ENCODE assay signal across 25 cellular contexts in genomic region chr20:5548112-5548511, GRCh38.
DNase-seq lines count a peak whose midpoint lies in the region; ATAC-seq and TF ChIP-seq lines count a peak whose summit lies in the region.
"Had no signal": no experiment of that assay in that cellular context is flagged by ENCODE, and none has a peak within 500 bp of the region (broad histone marks: within the 10 kb centered on the region; RNA-seq: fewer than 3 reads in every experiment).

No MANE protein-coding gene starts in this region.

- H3K27ac Mint-ChIP-seq in activated CD8-positive, alpha-beta T cell treated with anti-CD3 and anti-CD28 coated beads for 36 hours, result peak overlapping the region; percentile 61
- H3K27ac Mint-ChIP-seq in activated CD8-positive, alpha-beta T cell treated with anti-CD3 and anti-CD28 coated beads, Interleukin-2, amount 10 ng/mL, durations not matched to agents 7 days and 5 days, result no peak overlapping the region
- H3K27ac Mint-ChIP-seq in natural killer cell, result peak overlapping the region; percentile 8 to 68
- peak overlapping the region in 1 of 2 donors; percentile 63 for H3K27ac Mint-ChIP-seq in natural killer cell treated with Interleukin-12 subunit alpha and Interleukin-12 subunit beta and Interleukin-15 and Interleukin-18, amount 100 ng/mL, for 72 hours
- H3K27ac Mint-ChIP-seq: activated CD8-positive, alpha-beta memory T cell treated with anti-CD3 and anti-CD28 coated beads, Interleukin-2, amount 10 ng/mL, durations not matched to agents 7 days and 5 days; endodermal cell had no signal

- H3K9me3 ChIP-seq in left ventricle myocardium inferior (replicated peaks), result no peaks in the 10 kb centered on the region
- H3K9me3 ChIP-seq: esophagus muscularis mucosa, pancreas, thoracic aorta had no signal

- H3K9me3 Mint-ChIP-seq in activated CD8-positive, alpha-beta T cell treated with anti-CD3 and anti-CD28 coated beads for 36 hours, result no peaks in the 10 kb centered on the region
- no peaks in the 10 kb centered on the region for H3K9me3 Mint-ChIP-seq in activated CD8-positive, alpha-beta T cell treated with anti-CD3 and anti-CD28 coated beads, Interleukin-2, amount 10 ng/mL, durations not matched to agents 7 days and 5 days (ENCODE audit: insufficient read depth)
- no peaks in the 10 kb centered on the region for H3K9me3 Mint-ChIP-seq in natural killer cell
- H3K9me3 Mint-ChIP-seq in natural killer cell treated with Interleukin-12 subunit alpha and Interleukin-12 subunit beta and Interleukin-15 and Interleukin-18, amount 100 ng/mL, for 72 hours, result no peaks in the 10 kb centered on the region
- H3K9me3 Mint-ChIP-seq: activated T-helper 1 cell treated with anti-CD3 and anti-CD28 coated beads, Interleukin-12 subunit alpha, Interleukin-12 subunit beta, Interleukin-2, Interleukin-4 antibody, amounts not matched to agents 30 ng/mL and 10 ng/mL and 1 ng/mL, durations not matched to agents 14 hours and 24 hours and 36 hours; dendritic cell treated with granulocyte-macrophage colony-stimulating factor and Interleukin-4, amounts not matched to agents 40 ng/mL and 50 ng/mL, for 4 days; endodermal cell; neural crest cell; stimulated activated naive CD8-positive, alpha-beta T cell treated with anti-CD3 and anti-CD28 coated beads, Interleukin-15, Interleukin-2, amounts not matched to agents 100 ng/mL and 50 ng/mL, for 24 hours had no signal

- POLR2A ChIA-PET in activated CD8-positive, alpha-beta T cell treated with anti-CD3 and anti-CD28 coated beads for 36 hours (lab: Charles Lee), result no interaction called here
- POLR2A ChIA-PET in activated CD8-positive, alpha-beta T cell treated with anti-CD3 and anti-CD28 coated beads, Interleukin-2, amount 10 ng/mL, durations not matched to agents 7 days and 5 days (lab: Charles Lee), result no interaction called here

- DNase-seq in activated CD8-positive, alpha-beta T cell treated with anti-CD3 and anti-CD28 coated beads for 36 hours, result no peak
- no peak for DNase-seq in activated CD8-positive, alpha-beta T cell treated with anti-CD3 and anti-CD28 coated beads, Interleukin-2, amount 10 ng/mL, durations not matched to agents 7 days and 5 days
- DNase-seq in natural killer cell (no peak), left ventricle myocardium inferior (no peak), NCI-H510A (lab: John Stamatoyannopoulos, UW) (no peak), NCI-H748 (lab: John Stamatoyannopoulos, UW; ENCODE audit: unreplicated experiment) (no peak), NCI-H187 treated with DMSO at 0.1 percent for 48 hours (lab: John Stamatoyannopoulos, UW) (no peak)
- no peak for DNase-seq in natural killer cell treated with Interleukin-12 subunit alpha and Interleukin-12 subunit beta and Interleukin-15 and Interleukin-18, amount 100 ng/mL, for 72 hours (ENCODE audit: low spot score)
- DNase-seq: activated CD8-positive, alpha-beta memory T cell treated with anti-CD3 and anti-CD28 coated beads, Interleukin-2, amount 10 ng/mL, durations not matched to agents 7 days and 5 days; endodermal cell; foreskin melanocyte; NCI-H2107; NCI-H345; NCI-H748 treated with DMSO at 0.1 percent for 48 hours; pancreas; SHP77 treated with DMSO at 0.1 percent for 48 hours; small intestine had no signal

- H3K27me3 Mint-ChIP-seq in activated CD8-positive, alpha-beta T cell treated with anti-CD3 and anti-CD28 coated beads for 36 hours, result no peaks in the 10 kb centered on the region
- H3K27me3 Mint-ChIP-seq in activated CD8-positive, alpha-beta T cell treated with anti-CD3 and anti-CD28 coated beads, Interleukin-2, amount 10 ng/mL, durations not matched to agents 7 days and 5 days (ENCODE audit: low read depth), result no peaks in the 10 kb centered on the region
- H3K27me3 Mint-ChIP-seq in natural killer cell (ENCODE audit: low read depth in 2 of 2), result no peaks in the 10 kb centered on the region
- H3K27me3 Mint-ChIP-seq in natural killer cell treated with Interleukin-12 subunit alpha and Interleukin-12 subunit beta and Interleukin-15 and Interleukin-18, amount 100 ng/mL, for 72 hours, result no peaks in the 10 kb centered on the region
- H3K27me3 Mint-ChIP-seq: activated CD8-positive, alpha-beta memory T cell treated with anti-CD3 and anti-CD28 coated beads, Interleukin-2, amount 10 ng/mL, durations not matched to agents 7 days and 5 days; dendritic cell treated with granulocyte-macrophage colony-stimulating factor and Interleukin-4, amounts not matched to agents 40 ng/mL and 50 ng/mL, for 4 days; stimulated activated naive CD8-positive, alpha-beta T cell treated with anti-CD3 and anti-CD28 coated beads, Interleukin-15, Interleukin-2, amounts not matched to agents 100 ng/mL and 50 ng/mL, for 24 hours had no signal

- H3K4me3 ChIP-seq in left ventricle myocardium inferior, result no peak overlapping the region
- H3K4me3 ChIP-seq: esophagus muscularis mucosa, lung, pancreas, thoracic aorta had no signal

- peaks cover 23% of the 10 kb centered on the region for H3K4me1 ChIP-seq in left ventricle myocardium inferior
- H3K4me1 ChIP-seq: esophagus muscularis mucosa, pancreas had no signal

- H3K27ac ChIP-seq in left ventricle myocardium inferior (replicated peaks), result peak overlapping the region; percentile 6
- H3K27ac ChIP-seq: esophagus muscularis mucosa, pancreas, thoracic aorta had no signal

- peaks cover 27% of the 10 kb centered on the region for H3K4me1 Mint-ChIP-seq in activated CD8-positive, alpha-beta T cell treated with anti-CD3 and anti-CD28 coated beads for 36 hours (ENCODE audit: low read depth)
- no peaks in the 10 kb centered on the region for H3K4me1 Mint-ChIP-seq in activated CD8-positive, alpha-beta T cell treated with anti-CD3 and anti-CD28 coated beads, Interleukin-2, amount 10 ng/mL, durations not matched to agents 7 days and 5 days (ENCODE audit: low read depth)
- peaks cover 14 to 28% of the 10 kb centered on the region in 2 donors for H3K4me1 Mint-ChIP-seq in natural killer cell
- H3K4me1 Mint-ChIP-seq in natural killer cell treated with Interleukin-12 subunit alpha and Interleukin-12 subunit beta and Interleukin-15 and Interleukin-18, amount 100 ng/mL, for 72 hours (ENCODE audit: low read depth in 2 of 2), result peaks cover 5 to 17% of the 10 kb centered on the region in 2 donors
- H3K4me1 Mint-ChIP-seq: endodermal cell, neural crest cell had no signal

- no peak for TF ChIP-seq CTCF in activated CD8-positive, alpha-beta T cell treated with anti-CD3 and anti-CD28 coated beads for 36 hours (IDR thresholded peaks at IDR 0.05)
- TF ChIP-seq CTCF in natural killer cell (IDR thresholded peaks at IDR 0.05) (no peak), left ventricle myocardium inferior (IDR thresholded peaks at IDR 0.05; ENCODE audit: borderline replicate concordance) (no peak)

- CTCF ChIA-PET in activated CD8-positive, alpha-beta T cell treated with anti-CD3 and anti-CD28 coated beads for 36 hours (lab: Charles Lee), result interaction anchor here (1.5 kb wide), 1 partner anchor 240 kb away, joined by 9 read pairs; no protein-coding TSS in a partner anchor
- CTCF ChIA-PET in activated CD8-positive, alpha-beta T cell treated with anti-CD3 and anti-CD28 coated beads, Interleukin-2, amount 10 ng/mL, durations not matched to agents 7 days and 5 days (lab: Charles Lee), result interaction anchor here (0.5 to 5.4 kb wide), 3 partner anchors 9 to 24 kb away, joined by 7 to 38 read pairs (median 11); no protein-coding TSS in a partner anchor

- peaks cover 46% of the 10 kb centered on the region for H3K36me3 Mint-ChIP-seq in activated CD8-positive, alpha-beta T cell treated with anti-CD3 and anti-CD28 coated beads for 36 hours (ENCODE audit: low read depth)
- H3K36me3 Mint-ChIP-seq in activated CD8-positive, alpha-beta T cell treated with anti-CD3 and anti-CD28 coated beads, Interleukin-2, amount 10 ng/mL, durations not matched to agents 7 days and 5 days (ENCODE audit: low read depth), result peaks cover 41% of the 10 kb centered on the region
- H3K36me3 Mint-ChIP-seq in natural killer cell, result peaks cover 26% of the 10 kb centered on the region
- peaks cover 17% of the 10 kb centered on the region for H3K36me3 Mint-ChIP-seq in natural killer cell treated with Interleukin-12 subunit alpha and Interleukin-12 subunit beta and Interleukin-15 and Interleukin-18, amount 100 ng/mL, for 72 hours

- no peak overlapping the region for H3K4me3 Mint-ChIP-seq in activated CD8-positive, alpha-beta T cell treated with anti-CD3 and anti-CD28 coated beads for 36 hours
- no peak overlapping the region for H3K4me3 Mint-ChIP-seq in activated CD8-positive, alpha-beta T cell treated with anti-CD3 and anti-CD28 coated beads, Interleukin-2, amount 10 ng/mL, durations not matched to agents 7 days and 5 days
- no peak overlapping the region for H3K4me3 Mint-ChIP-seq in natural killer cell
- H3K4me3 Mint-ChIP-seq in natural killer cell treated with Interleukin-12 subunit alpha and Interleukin-12 subunit beta and Interleukin-15 and Interleukin-18, amount 100 ng/mL, for 72 hours, result no peak overlapping the region
- H3K4me3 Mint-ChIP-seq: activated CD8-positive, alpha-beta memory T cell treated with anti-CD3 and anti-CD28 coated beads, Interleukin-2, amount 10 ng/mL, durations not matched to agents 7 days and 5 days; activated T-helper 1 cell treated with anti-CD3 and anti-CD28 coated beads, Interleukin-12 subunit alpha, Interleukin-12 subunit beta, Interleukin-2, Interleukin-4 antibody, amounts not matched to agents 30 ng/mL and 10 ng/mL and 1 ng/mL, durations not matched to agents 14 hours and 24 hours and 36 hours; dendritic cell treated with granulocyte-macrophage colony-stimulating factor and Interleukin-4, amounts not matched to agents 40 ng/mL and 50 ng/mL, for 4 days; endodermal cell; neural crest cell; stimulated activated naive CD8-positive, alpha-beta T cell treated with anti-CD3 and anti-CD28 coated beads, Interleukin-15, Interleukin-2, amounts not matched to agents 100 ng/mL and 50 ng/mL, for 24 hours had no signal

- ATAC-seq in activated CD8-positive, alpha-beta T cell treated with anti-CD3 and anti-CD28 coated beads for 36 hours, result no peak
- no peak for ATAC-seq in activated CD8-positive, alpha-beta T cell treated with anti-CD3 and anti-CD28 coated beads, Interleukin-2, amount 10 ng/mL, durations not matched to agents 7 days and 5 days
- ATAC-seq in natural killer cell, result no peak
- no peak for ATAC-seq in natural killer cell treated with Interleukin-12 subunit alpha and Interleukin-12 subunit beta and Interleukin-15 and Interleukin-18, amount 100 ng/mL, for 72 hours
- ATAC-seq: activated CD8-positive, alpha-beta memory T cell treated with anti-CD3 and anti-CD28 coated beads, Interleukin-2, amount 10 ng/mL, durations not matched to agents 7 days and 5 days; Panc1 had no signal

- peaks cover 59% of the 10 kb centered on the region for H3K36me3 ChIP-seq in left ventricle myocardium inferior

- no peaks in the 10 kb centered on the region for H3K27me3 ChIP-seq in left ventricle myocardium inferior (ENCODE audit: low read depth)
- H3K27me3 ChIP-seq: esophagus muscularis mucosa, pancreas had no signal

- intact Hi-C loops in activated CD8-positive, alpha-beta T cell treated with anti-CD3 and anti-CD28 coated beads for 36 hours (cut with micrococcal nuclease), result no loop called here
- intact Hi-C loops in natural killer cell (cut with micrococcal nuclease), result no loop called here
- intact Hi-C loops in left ventricle myocardium inferior (cut with micrococcal nuclease), result no loop called here
